In the genomic region with DNA sequence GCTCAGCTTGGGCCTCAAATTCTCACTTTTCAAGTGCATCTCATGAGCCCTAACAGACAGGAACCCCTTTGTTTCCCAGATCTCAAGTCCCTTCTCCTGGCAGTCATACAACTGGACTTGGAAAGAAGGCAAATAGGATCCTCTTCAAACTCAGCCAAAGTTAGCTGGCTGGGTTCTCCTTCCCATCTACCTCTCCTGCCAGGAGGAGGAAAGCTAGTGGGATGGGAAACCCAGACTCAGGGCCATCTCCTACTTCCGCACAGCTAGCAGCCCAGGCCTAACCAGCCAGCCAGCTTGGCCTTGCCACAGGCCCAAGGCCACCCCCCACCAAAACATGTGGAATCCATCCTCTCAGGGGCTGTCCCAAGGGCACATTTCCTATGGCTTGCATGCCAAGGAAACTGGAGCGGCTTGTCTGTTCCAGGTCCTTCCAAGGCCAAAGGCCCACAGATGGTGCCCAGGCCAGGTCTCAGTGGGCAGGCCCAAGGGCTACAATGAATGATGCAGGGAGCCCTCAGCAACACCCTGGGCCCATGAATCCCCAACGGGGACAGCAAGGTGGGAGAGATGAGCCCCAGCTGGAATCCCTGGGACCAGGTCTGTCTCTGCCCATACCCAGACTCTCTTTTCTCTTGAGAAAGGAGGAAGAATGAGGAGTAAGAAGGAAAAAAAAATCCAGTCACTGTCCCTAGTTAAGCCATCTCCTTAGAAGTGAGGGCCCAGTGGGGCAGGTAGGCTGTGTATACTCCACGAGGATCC, we compare ENCODE assay signal across 8 cellular contexts. TPM values are rescaled to one million over a fixed set of nuclear protein-coding genes. Genes with fewer than 3 reads are reported as not detected.
A peak's percentile ranks its signal among the peaks of the same experiment; 100 is the strongest.
DNase-seq lines count a peak whose midpoint lies in the region; ATAC-seq and TF ChIP-seq lines count a peak whose summit lies in the region.

No MANE protein-coding gene starts in this region.

- H3K36me3 Mint-ChIP-seq in chondrocyte (ENCODE audit: low read depth), result peaks cover 2% of the 10 kb centered on the region

- H3K4me3 Mint-ChIP-seq in chondrocyte (ENCODE audit: unreplicated experiment), result peak overlapping the region; percentile 93

- H3K27me3 Mint-ChIP-seq in chondrocyte (ENCODE audit: low read depth), result no peaks in the 10 kb centered on the region

- POLR2A ChIA-PET in A673 (lab: Charles Lee; ENCODE audit: low non-redundant PET), result no interaction called here

- peaks cover 31% of the 10 kb centered on the region for H3K4me1 Mint-ChIP-seq in chondrocyte (ENCODE audit: low read depth)

- H3K9me3 ChIP-seq in A673 (ENCODE audit: low read depth, low read length, poor library complexity, severe bottlenecking), result no peaks in the 10 kb centered on the region
- no peaks in the 10 kb centered on the region for H3K9me3 ChIP-seq in mononuclear cell (ENCODE audit: low read depth, low read length)

- peaks cover 15% of the 10 kb centered on the region for H3K36me3 ChIP-seq in A673 (ENCODE audit: insufficient read depth, low read length, poor library complexity, severe bottlenecking)

- intact Hi-C loops in A673 (cut with micrococcal nuclease; ENCODE audit: unreplicated experiment), result no loop called here

- peak overlapping the region; percentile 93 for H3K27ac Mint-ChIP-seq in chondrocyte (ENCODE audit: unreplicated experiment)

- H3K4me1 ChIP-seq in A673 (ENCODE audit: insufficient read depth, low read length, poor library complexity, severe bottlenecking) (peaks cover 39% of the 10 kb centered on the region), mononuclear cell (ENCODE audit: insufficient read depth, low read length) (peaks cover 58% of the 10 kb centered on the region)

- no peak for TF ChIP-seq CTCF in A673 (conservative IDR thresholded peaks at IDR 0.05; ENCODE audit: low read depth, low read length)
- no peak for TF ChIP-seq CTCF in chondrocyte (IDR thresholded peaks at IDR 0.05)

- H3K9me3 Mint-ChIP-seq in chondrocyte (ENCODE audit: low read depth), result no peaks in the 10 kb centered on the region

- H3K4me3 ChIP-seq in A673 (ENCODE audit: low read depth, low read length, poor library complexity, severe bottlenecking) (peak overlapping the region; percentile 95), mononuclear cell (ENCODE audit: low read length) (peak overlapping the region; percentile 80)
- H3K4me3 ChIP-seq in Jurkat, Clone E6-1 (ENCODE audit: low read length), result peak overlapping the region; percentile 72

- ATAC-seq in HG03520 (IDR thresholded peaks at IDR 0.05; ENCODE audit: unreplicated experiment), result no peak

- TSS peak; percentile 29 for BruUV-seq in A673 (replicated peaks; lab: Mats Ljungman, UMichigan)

- no peak for DNase-seq in A673 (ENCODE audit: low spot score)
- no peak for DNase-seq in Jurkat, Clone E6-1 (ENCODE audit: low read depth, low spot score)
- DNase-seq in chondrocyte (ENCODE audit: low spot score), result no peak
- no peak for DNase-seq in MV-4-11 (lab: John Stamatoyannopoulos, UW)
- DNase-seq in NCI-H748 (lab: John Stamatoyannopoulos, UW; ENCODE audit: unreplicated experiment), result no peak
- no peak for DNase-seq in NCI-H524 (lab: John Stamatoyannopoulos, UW)

- peak overlapping the region; percentile 92 for H3K27ac ChIP-seq in A673 (ENCODE audit: low read depth, low read length, poor library complexity, severe bottlenecking)

- CTCF ChIA-PET in A673 (lab: Charles Lee), result no interaction called here

- no peaks in the 10 kb centered on the region for H3K27me3 ChIP-seq in A673 (replicated peaks; ENCODE audit: insufficient read depth, low read depth, low read length, poor library complexity)
- no peaks in the 10 kb centered on the region for H3K27me3 ChIP-seq in mononuclear cell (ENCODE audit: insufficient read depth, low read length)

RNA-seq across cellular contexts. Expression of gene SMARCD2, which starts 1.7 kb away (rescaled TPM):
- total RNA-seq in A673 (2021) (71.9 and 89.4 TPM in 2 replicates), chondrocyte (30.7 to 35.1 TPM (median 34.6 TPM) in 3 replicates), mononuclear cell (56.0 TPM)
- 92.3 TPM for polyA plus RNA-seq in Jurkat, Clone E6-1 (2012; ENCODE audit: insufficient read depth, insufficient read length)

RNA-seq across cellular contexts. Expression of gene FTSJ3, which starts 13.3 kb away (rescaled TPM):
- total RNA-seq in A673 (2021) (81.0 and 90.4 TPM in 2 replicates), chondrocyte (26.5 to 41.4 TPM (median 27.9 TPM) in 3 replicates), mononuclear cell (13.2 TPM)
- 90.6 TPM for polyA plus RNA-seq in Jurkat, Clone E6-1 (2012; ENCODE audit: insufficient read depth, insufficient read length)

RNA-seq across cellular contexts. Expression of gene PSMC5, which starts 13.5 kb away (rescaled TPM):
- total RNA-seq in A673 (2021) (302 and 305 TPM in 2 replicates), chondrocyte (92.3 to 112 TPM (median 94.9 TPM) in 3 replicates), mononuclear cell (15.3 TPM)
- 507 TPM for polyA plus RNA-seq in Jurkat, Clone E6-1 (2012; ENCODE audit: insufficient read depth, insufficient read length)

RNA-seq across cellular contexts. Expression of gene CSH2, which starts 32.7 kb away (rescaled TPM):
- not detected in 2 replicates for total RNA-seq in A673 (2021)
- polyA plus RNA-seq in Jurkat, Clone E6-1 (2012; ENCODE audit: insufficient read depth, insufficient read length), result not detected
- total RNA-seq in chondrocyte, result 6.9 TPM in 1 of 3 replicates, not detected in the others
- 0.10 TPM for total RNA-seq in mononuclear cell

RNA-seq across cellular contexts. Expression of gene GH2, which starts 41.0 kb away (rescaled TPM):
- total RNA-seq in A673 (2021), result not detected in 2 replicates
- polyA plus RNA-seq in Jurkat, Clone E6-1 (2012; ENCODE audit: insufficient read depth, insufficient read length), result not detected
- not detected in 3 replicates for total RNA-seq in chondrocyte
- not detected for total RNA-seq in mononuclear cell
